ENCODE assay signal across 14 cellular contexts in the genomic region with DNA sequence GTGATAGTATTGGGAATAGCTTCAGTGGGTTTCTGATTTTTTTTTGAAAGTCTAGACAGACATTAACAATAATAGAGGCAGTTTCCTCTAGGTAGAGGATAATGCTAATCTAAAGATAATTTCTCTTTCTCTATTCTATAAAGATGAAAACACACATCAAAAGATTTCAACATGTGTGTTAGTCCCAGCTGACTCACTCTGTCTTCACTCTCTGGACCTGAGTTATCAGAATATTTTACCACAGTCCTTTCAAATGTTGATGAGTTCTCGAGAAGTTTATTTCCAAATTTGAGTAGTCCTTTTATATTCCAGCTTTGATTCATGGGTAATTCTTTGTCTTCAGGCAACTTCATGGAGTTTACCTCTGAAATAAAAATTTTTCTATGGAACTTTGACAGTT. TPM values are rescaled to one million over a fixed set of nuclear protein-coding genes. Genes with fewer than 3 reads are reported as not detected.
DNase-seq lines count a peak whose midpoint lies in the region; ATAC-seq and TF ChIP-seq lines count a peak whose summit lies in the region.
"Had no signal": no experiment of that assay in that cellular context is flagged by ENCODE, and none has a peak within 500 bp of the region (broad histone marks: within the 10 kb centered on the region; RNA-seq: fewer than 3 reads in every experiment).

No MANE protein-coding gene starts in this region.

- H3K27me3 ChIP-seq in PC-3 (ENCODE audit: low read length): no peaks in the 10 kb centered on the region
- H3K27me3 ChIP-seq in endodermal cell (ENCODE audit: control insufficient read depth, insufficient read depth, low read length, poor library complexity, severe bottlenecking): no peaks in the 10 kb centered on the region
- no peaks in the 10 kb centered on the region for H3K27me3 ChIP-seq in psoas muscle (ENCODE audit: insufficient read depth in 3 of 3, low read length in 2 of 3)
- H3K27me3 ChIP-seq in testis: no peaks in the 10 kb centered on the region
- H3K27me3 ChIP-seq: esophagus muscularis mucosa, SJCRH30 had no signal

- POLR2A ChIA-PET in activated CD4-positive, alpha-beta memory T cell treated with anti-CD3 and anti-CD28 coated beads for 36 hours (lab: Charles Lee): interaction anchor here (1.1 to 1.9 kb wide), 3 partner anchors 13 to 51 kb away, joined by 3 to 8 read pairs (median 5); a partner anchor contains a TSS
- POLR2A ChIA-PET in activated CD4-positive, alpha-beta memory T cell treated with anti-CD3 and anti-CD28 coated beads, Interleukin-2, amount 10 ng/mL, durations not matched to agents 7 days and 5 days (lab: Charles Lee): interaction anchor here (3.5 kb wide), 1 partner anchor 17 kb away, joined by 13 read pairs; a partner anchor contains a TSS
- POLR2A ChIA-PET in PC-3 (lab: Charles Lee; ENCODE audit: unreplicated experiment): no interaction called here

- no peak overlapping the region for H3K4me3 ChIP-seq in PC-3 (ENCODE audit: low read length)
- no peak overlapping the region for H3K4me3 ChIP-seq in endodermal cell (ENCODE audit: low read length)
- H3K4me3 ChIP-seq in psoas muscle: no peak overlapping the region
- H3K4me3 ChIP-seq in testis: no peak overlapping the region
- H3K4me3 ChIP-seq: esophagus muscularis mucosa, SJCRH30 had no signal

- no peak overlapping the region for H3K4me3 Mint-ChIP-seq in activated CD4-positive, alpha-beta memory T cell treated with anti-CD3 and anti-CD28 coated beads for 36 hours
- H3K4me3 Mint-ChIP-seq in activated CD4-positive, alpha-beta memory T cell treated with anti-CD3 and anti-CD28 coated beads, Interleukin-2, amount 10 ng/mL, durations not matched to agents 7 days and 5 days: no peak overlapping the region
- H3K4me3 Mint-ChIP-seq in endodermal cell: no peak overlapping the region

- H3K27ac ChIP-seq in PC-3 (ENCODE audit: low read length) (peak overlapping the region; percentile 28; the same call in 1 of the 2 replicates), endodermal cell (ENCODE audit: low read depth, low read length) (no peak overlapping the region), psoas muscle (peak overlapping the region; percentile 77), testis (no peak overlapping the region)
- H3K27ac ChIP-seq: esophagus muscularis mucosa, SJCRH30 had no signal

- peaks cover 12% of the 10 kb centered on the region for H3K36me3 Mint-ChIP-seq in activated CD4-positive, alpha-beta memory T cell treated with anti-CD3 and anti-CD28 coated beads for 36 hours
- peaks cover 55% of the 10 kb centered on the region for H3K36me3 Mint-ChIP-seq in activated CD4-positive, alpha-beta memory T cell treated with anti-CD3 and anti-CD28 coated beads, Interleukin-2, amount 10 ng/mL, durations not matched to agents 7 days and 5 days (ENCODE audit: low read depth)
- H3K36me3 Mint-ChIP-seq in endodermal cell (ENCODE audit: low read depth): peaks cover 16% of the 10 kb centered on the region

- DNase-seq in activated CD4-positive, alpha-beta memory T cell treated with anti-CD3 and anti-CD28 coated beads for 36 hours: no peak
- DNase-seq in activated CD4-positive, alpha-beta memory T cell treated with anti-CD3 and anti-CD28 coated beads, Interleukin-2, amount 10 ng/mL, durations not matched to agents 7 days and 5 days: no peak
- DNase-seq in PC-3 (no peak), endodermal cell (no peak), psoas muscle (no peak), testis (no peak), mucosa of gallbladder (ENCODE audit: low spot score) (no peak)
- DNase-seq: DMS 273 treated with DMSO at 0.1 percent for 48 hours; midbrain; NCI-H774; SJCRH30; stimulated activated CD8-positive, alpha-beta memory T cell treated with anti-CD3 and anti-CD28 coated beads, Interleukin-4, amount 100 ng/mL, for 48 hours had no signal

- peak overlapping the region; percentile 28 for H3K4me2 ChIP-seq in PC-3 (ENCODE audit: low read length)

- 88% methylated on average over 1 of the region's 1 CpG; no CpG with 5 or more reads in 1 of the 2 experiments for WGBS in endodermal cell (ENCODE audit: insufficient coverage in 1 of 2, insufficient read length in 1 of 2), 2 experiments
- 79 to 84% (median 84%) methylated on average over 1 of the region's 1 CpG for WGBS in psoas muscle, 3 donors
- 62 to 79% methylated on average over 1 of the region's 1 CpG for WGBS in testis, 2 donors

- H4K20me1 ChIP-seq in PC-3 (ENCODE audit: low read length): 0 out of 2 replicates have a peak, but pooled peaks cover 12% of the 10 kb centered on the region

- CTCF ChIA-PET in activated CD4-positive, alpha-beta memory T cell treated with anti-CD3 and anti-CD28 coated beads for 36 hours (lab: Charles Lee): interaction anchor here (1.3 to 2.2 kb wide), 2 partner anchors 22 to 171 kb away, joined by 7 to 11 read pairs; no protein-coding TSS in a partner anchor
- CTCF ChIA-PET in activated CD4-positive, alpha-beta memory T cell treated with anti-CD3 and anti-CD28 coated beads, Interleukin-2, amount 10 ng/mL, durations not matched to agents 7 days and 5 days (lab: Charles Lee): interaction anchor here (0.9 to 1.2 kb wide), 3 partner anchors 9 to 171 kb away, joined by 3 to 4 read pairs (median 3); no protein-coding TSS in a partner anchor
- CTCF ChIA-PET in PC-3 (lab: Charles Lee): interaction anchor here (0.6 kb wide), 1 partner anchor 59 kb away, joined by 3 read pairs; no protein-coding TSS in a partner anchor

- TF ChIP-seq POLR2A in testis (IDR thresholded peaks at IDR 0.05): no peak

- peaks cover 92% of the 10 kb centered on the region for H3K79me2 ChIP-seq in PC-3 (ENCODE audit: low read length)

- no peaks in the 10 kb centered on the region for H3K9me3 ChIP-seq in PC-3 (ENCODE audit: low read length)
- no peaks in the 10 kb centered on the region for H3K9me3 ChIP-seq in endodermal cell (ENCODE audit: control insufficient read depth, low read length)
- H3K9me3 ChIP-seq in psoas muscle: no peaks in the 10 kb centered on the region
- no peaks in the 10 kb centered on the region for H3K9me3 ChIP-seq in testis
- H3K9me3 ChIP-seq: esophagus muscularis mucosa, SJCRH30 had no signal

- H3K27ac Mint-ChIP-seq in activated CD4-positive, alpha-beta memory T cell treated with anti-CD3 and anti-CD28 coated beads for 36 hours: peak overlapping the region; percentile 26
- H3K27ac Mint-ChIP-seq in activated CD4-positive, alpha-beta memory T cell treated with anti-CD3 and anti-CD28 coated beads, Interleukin-2, amount 10 ng/mL, durations not matched to agents 7 days and 5 days: no peak overlapping the region
- no peak overlapping the region for H3K27ac Mint-ChIP-seq in endodermal cell

- intact Hi-C loops in activated CD4-positive, alpha-beta memory T cell treated with anti-CD3 and anti-CD28 coated beads for 36 hours (cut with micrococcal nuclease): loop anchor here (10.0 kb wide), 1 partner anchor 126 kb away; no protein-coding TSS in a partner anchor
- intact Hi-C loops in PC-3 (cut with micrococcal nuclease): loop anchor here (10.0 kb wide), 1 partner anchor 486 kb away; no protein-coding TSS in a partner anchor
- intact Hi-C loops in psoas muscle (cut with DNase I): no loop called here
- intact Hi-C loops in testis (cut with DNase I; ENCODE audit: low total_unique reads): no loop called here

- H3K36me3 ChIP-seq in PC-3 (ENCODE audit: low read depth, low read length) (peaks cover 45% of the 10 kb centered on the region), endodermal cell (ENCODE audit: control insufficient read depth, insufficient read depth, low read length) (peaks cover 43% of the 10 kb centered on the region), psoas muscle (ENCODE audit: insufficient read depth in 1 of 2, low read depth in 1 of 2) (peaks cover 3 to 43% of the 10 kb centered on the region in 2 donors), testis (ENCODE audit: low read depth, missing control alignments) (no peaks in the 10 kb centered on the region)

- H3F3A ChIP-seq in PC-3 (ENCODE audit: low read length, unreplicated experiment): peaks cover 7% of the 10 kb centered on the region

- peaks cover 53% of the 10 kb centered on the region for H3K4me1 Mint-ChIP-seq in activated CD4-positive, alpha-beta memory T cell treated with anti-CD3 and anti-CD28 coated beads for 36 hours (ENCODE audit: low read depth)
- H3K4me1 Mint-ChIP-seq in activated CD4-positive, alpha-beta memory T cell treated with anti-CD3 and anti-CD28 coated beads, Interleukin-2, amount 10 ng/mL, durations not matched to agents 7 days and 5 days: peaks cover 27% of the 10 kb centered on the region
- H3K4me1 Mint-ChIP-seq in endodermal cell: peaks cover 31% of the 10 kb centered on the region

- no TSS peak for BruUV-seq in PC-3 (replicated peaks; lab: Mats Ljungman, UMichigan)

- ATAC-seq in PC-3: no peak
- peak in 1 of 4 donors; percentile 21 for ATAC-seq in psoas muscle
- ATAC-seq in HG03520 (IDR thresholded peaks at IDR 0.05; ENCODE audit: unreplicated experiment): no peak

- H3K4me1 ChIP-seq in PC-3 (ENCODE audit: insufficient read depth, low read length): peaks cover 21% of the 10 kb centered on the region
- H3K4me1 ChIP-seq in endodermal cell (ENCODE audit: control insufficient read depth, insufficient read depth, low read length): peaks cover 11% of the 10 kb centered on the region
- H3K4me1 ChIP-seq in psoas muscle: peaks cover 68% of the 10 kb centered on the region
- peaks cover 5% of the 10 kb centered on the region for H3K4me1 ChIP-seq in testis

- H3K27me3 Mint-ChIP-seq in activated CD4-positive, alpha-beta memory T cell treated with anti-CD3 and anti-CD28 coated beads for 36 hours: no peaks in the 10 kb centered on the region
- no peaks in the 10 kb centered on the region for H3K27me3 Mint-ChIP-seq in activated CD4-positive, alpha-beta memory T cell treated with anti-CD3 and anti-CD28 coated beads, Interleukin-2, amount 10 ng/mL, durations not matched to agents 7 days and 5 days
- no peaks in the 10 kb centered on the region for H3K27me3 Mint-ChIP-seq in endodermal cell (ENCODE audit: insufficient read depth)

- no peaks in the 10 kb centered on the region for H3K9me3 Mint-ChIP-seq in activated CD4-positive, alpha-beta memory T cell treated with anti-CD3 and anti-CD28 coated beads for 36 hours
- no peaks in the 10 kb centered on the region for H3K9me3 Mint-ChIP-seq in activated CD4-positive, alpha-beta memory T cell treated with anti-CD3 and anti-CD28 coated beads, Interleukin-2, amount 10 ng/mL, durations not matched to agents 7 days and 5 days
- no peaks in the 10 kb centered on the region for H3K9me3 Mint-ChIP-seq in endodermal cell

- no peak overlapping the region for H2AFZ ChIP-seq in PC-3 (ENCODE audit: low read length)

- no peaks in the 10 kb centered on the region for H3K9me2 ChIP-seq in PC-3 (replicated peaks; ENCODE audit: low read length)

- TF ChIP-seq CTCF in PC-3 (conservative IDR thresholded peaks at IDR 0.05; ENCODE audit: low read depth, low read length) (no peak), endodermal cell (conservative IDR thresholded peaks at IDR 0.05) (no peak), psoas muscle (IDR thresholded peaks at IDR 0.05) (no peak), testis (IDR thresholded peaks at IDR 0.05) (no peak)

- H3K9ac ChIP-seq in PC-3 (ENCODE audit: low read length) (no peak overlapping the region), endodermal cell (ENCODE audit: extremely low read depth, low read length, poor library complexity, severe bottlenecking) (peak overlapping the region; percentile 4)

RNA-seq across cellular contexts. Expression of a gene that starts 17.1 kb away (rescaled TPM):
- 10 to 100 TPM; 26.2 to 28.9 TPM for total RNA-seq in activated CD4-positive, alpha-beta memory T cell treated with anti-CD3 and anti-CD28 coated beads for 36 hours
- total RNA-seq in activated CD4-positive, alpha-beta memory T cell treated with anti-CD3 and anti-CD28 coated beads, Interleukin-2, amount 10 ng/mL, durations not matched to agents 7 days and 5 days: 10 to 100 TPM; 27.6 to 33.2 TPM
- total RNA-seq in PC-3 (2014; rRNA removed) (40.1 and 43.6 TPM in 2 replicates), endodermal cell (10 to 100 TPM; 22.1 to 29.6 TPM), psoas muscle (10 to 100 TPM; 32.7 to 55.7 (median 44.4) TPM), testis (10 to 100 TPM; 41.9 to 50.5 TPM), mucosa of gallbladder (30.5 TPM)
- 31.6 TPM for polyA plus RNA-seq in endodermal cell (2013, experiment 1 of 2)
- polyA plus RNA-seq in endodermal cell (2013, experiment 2 of 2): 27.7 TPM
- polyA plus RNA-seq in psoas muscle (10 to 100 TPM; 14.0 to 29.9 (median 29.4) TPM), testis (ENCODE audit: insufficient read depth, low read depth, low replicate concordance) (30.4 TPM)

RNA-seq across cellular contexts. Expression of a gene that starts 17.4 kb away (rescaled TPM):
- total RNA-seq in activated CD4-positive, alpha-beta memory T cell treated with anti-CD3 and anti-CD28 coated beads for 36 hours: 10 to 100 TPM; 31.8 to 32.7 TPM
- 10 to 100 TPM; 21.7 to 23.1 TPM for total RNA-seq in activated CD4-positive, alpha-beta memory T cell treated with anti-CD3 and anti-CD28 coated beads, Interleukin-2, amount 10 ng/mL, durations not matched to agents 7 days and 5 days
- total RNA-seq in PC-3 (2014; rRNA removed): 21.8 and 23.2 TPM in 2 replicates
- total RNA-seq in endodermal cell: 10 to 100 TPM; 37.5 to 56.2 TPM
- 46.2 TPM for polyA plus RNA-seq in endodermal cell (2013, experiment 1 of 2)
- 37.1 TPM for polyA plus RNA-seq in endodermal cell (2013, experiment 2 of 2)
- total RNA-seq in psoas muscle: 10 to 100 TPM; 11.9 to 24.0 (median 14.8) TPM
- polyA plus RNA-seq in psoas muscle: 10 to 100 TPM; 11.4 to 29.7 (median 19.5) TPM
- total RNA-seq in testis: 10 to 100 TPM; 26.0 to 30.5 TPM
- polyA plus RNA-seq in testis (ENCODE audit: insufficient read depth, low read depth, low replicate concordance): 24.1 TPM
- total RNA-seq in mucosa of gallbladder: 19.1 TPM

Comparison
In these comparisons a context has a peak if more than half of its experiments do, and no peak if none do; other contexts are left out.
1. H3K27ac ChIP-seq: peak in PC-3 (single experiment) and psoas muscle (single experiment); none in endodermal cell (single experiment) and testis (0 of 2).
2. intact Hi-C loops: an anchor here in activated CD4-positive, alpha-beta memory T cell treated with anti-CD3 and anti-CD28 coated beads for 36 hours (10.0 kb wide) and PC-3 (10.0 kb wide); none called in psoas muscle and testis.